Comparison of ENCODE assay signal across 8 cellular contexts in the genomic region with DNA sequence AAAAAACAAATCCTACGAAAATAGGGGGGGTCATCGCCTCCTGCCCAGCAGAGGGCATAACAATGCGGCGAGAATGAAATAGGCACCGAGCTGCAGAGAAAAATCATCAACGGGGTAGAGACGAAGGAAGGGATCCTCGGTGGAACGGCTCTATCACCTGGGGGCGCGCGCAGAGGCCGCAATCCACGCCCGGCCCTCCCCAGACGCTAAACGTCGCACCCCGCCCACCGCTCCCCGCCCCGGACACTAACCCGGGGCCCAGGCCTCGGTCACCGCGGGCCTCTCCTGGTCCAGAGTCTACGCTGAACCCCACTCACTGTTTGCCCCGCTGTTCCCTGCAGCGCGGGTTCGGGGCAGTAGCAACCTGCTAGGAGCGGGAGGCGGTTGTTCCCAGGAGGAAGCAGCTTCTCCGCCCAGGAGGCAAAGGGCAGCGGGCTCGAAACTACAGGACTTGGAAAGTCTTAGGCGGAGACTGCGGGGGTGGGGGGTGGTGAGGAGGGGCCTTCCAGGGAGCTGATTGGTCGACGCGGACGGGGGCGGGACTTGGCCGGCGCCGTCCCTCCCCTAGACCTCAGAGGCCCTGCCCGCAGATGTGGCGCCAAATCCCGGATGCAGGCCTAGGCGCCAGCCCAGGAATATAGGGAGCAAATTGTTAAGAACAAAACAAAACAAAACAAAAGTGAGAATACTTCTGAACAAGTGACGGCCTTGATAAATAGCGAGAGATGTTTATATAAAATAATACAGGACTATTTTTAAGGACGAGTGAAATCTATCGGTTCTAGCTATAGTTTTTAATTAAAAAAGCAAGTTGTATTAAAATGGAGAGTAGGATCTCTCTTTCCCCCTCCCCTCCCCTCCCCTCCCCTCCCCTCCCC. TPM values are rescaled to one million over a fixed set of nuclear protein-coding genes. Genes with fewer than 3 reads are reported as not detected.
DNase-seq lines count a peak whose midpoint lies in the region; ATAC-seq and TF ChIP-seq lines count a peak whose summit lies in the region.

A gene with protein sequence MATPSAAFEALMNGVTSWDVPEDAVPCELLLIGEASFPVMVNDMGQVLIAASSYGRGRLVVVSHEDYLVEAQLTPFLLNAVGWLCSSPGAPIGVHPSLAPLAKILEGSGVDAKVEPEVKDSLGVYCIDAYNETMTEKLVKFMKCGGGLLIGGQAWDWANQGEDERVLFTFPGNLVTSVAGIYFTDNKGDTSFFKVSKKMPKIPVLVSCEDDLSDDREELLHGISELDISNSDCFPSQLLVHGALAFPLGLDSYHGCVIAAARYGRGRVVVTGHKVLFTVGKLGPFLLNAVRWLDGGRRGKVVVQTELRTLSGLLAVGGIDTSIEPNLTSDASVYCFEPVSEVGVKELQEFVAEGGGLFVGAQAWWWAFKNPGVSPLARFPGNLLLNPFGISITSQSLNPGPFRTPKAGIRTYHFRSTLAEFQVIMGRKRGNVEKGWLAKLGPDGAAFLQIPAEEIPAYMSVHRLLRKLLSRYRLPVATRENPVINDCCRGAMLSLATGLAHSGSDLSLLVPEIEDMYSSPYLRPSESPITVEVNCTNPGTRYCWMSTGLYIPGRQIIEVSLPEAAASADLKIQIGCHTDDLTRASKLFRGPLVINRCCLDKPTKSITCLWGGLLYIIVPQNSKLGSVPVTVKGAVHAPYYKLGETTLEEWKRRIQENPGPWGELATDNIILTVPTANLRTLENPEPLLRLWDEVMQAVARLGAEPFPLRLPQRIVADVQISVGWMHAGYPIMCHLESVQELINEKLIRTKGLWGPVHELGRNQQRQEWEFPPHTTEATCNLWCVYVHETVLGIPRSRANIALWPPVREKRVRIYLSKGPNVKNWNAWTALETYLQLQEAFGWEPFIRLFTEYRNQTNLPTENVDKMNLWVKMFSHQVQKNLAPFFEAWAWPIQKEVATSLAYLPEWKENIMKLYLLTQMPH (minus strand): TSS at position 467 of the 878 bp plus-strand sequence. CDS start 25,568 bp downstream, outside the sequence.

- H3K9me3 ChIP-seq in BLaER1: no peaks in the 10 kb centered on the region
- H3K9me3 ChIP-seq in colonic mucosa: no peaks in the 10 kb centered on the region

- peaks cover 23% of the 10 kb centered on the region for H3K4me1 Mint-ChIP-seq in activated CD4-positive, alpha-beta T cell treated with anti-CD3 and anti-CD28 coated beads, Interleukin-2, amount 10 ng/mL, durations not matched to agents 24 days and 14 days

- no peaks in the 10 kb centered on the region for H3K36me3 Mint-ChIP-seq in activated CD4-positive, alpha-beta T cell treated with anti-CD3 and anti-CD28 coated beads, Interleukin-2, amount 10 ng/mL, durations not matched to agents 24 days and 14 days (ENCODE audit: low read depth)

- H3K36me3 ChIP-seq in BLaER1 (peaks cover 4% of the 10 kb centered on the region; the same call in 1 of the 2 replicates), colonic mucosa (no peaks in the 10 kb centered on the region)

- H3K4me3 ChIP-seq in BLaER1 (peak within 1 kb of the TSS; percentile 82), colonic mucosa (peak within 1 kb of the TSS; percentile 56)

- peak; percentile 15 for TF ChIP-seq CTCF in colonic mucosa (IDR thresholded peaks at IDR 0.05)

- DNase-seq in GM19238 (ENCODE audit: insufficient read length, low spot score) (peak; percentile 80), NCI-H510A treated with DMSO at 0.1 percent for 48 hours (lab: John Stamatoyannopoulos, UW) (peak; percentile 61), colonic mucosa (peak; percentile 98), left kidney (ENCODE audit: low read depth, low spot score) (peak; percentile 98)
- peak; percentile 95 for DNase-seq in activated CD4-positive, alpha-beta T cell treated with anti-CD3 and anti-CD28 coated beads, Interleukin-2, amount 10 ng/mL, durations not matched to agents 24 days and 14 days
- peak; percentile 93 to 94 for DNase-seq in stimulated activated CD4-positive, alpha-beta T cell treated with anti-CD3 and anti-CD28 coated beads, Interleukin-2, amount 100 ng/mL, for 24 hours

- H3K4me1 ChIP-seq in BLaER1 (peaks cover 14% of the 10 kb centered on the region), colonic mucosa (peaks cover 13% of the 10 kb centered on the region)

- H4K20me1 ChIP-seq in BLaER1: peaks cover 6% of the 10 kb centered on the region; the same call in 1 of the 2 replicates

- H3K27me3 Mint-ChIP-seq in activated CD4-positive, alpha-beta T cell treated with anti-CD3 and anti-CD28 coated beads, Interleukin-2, amount 10 ng/mL, durations not matched to agents 24 days and 14 days: no peaks in the 10 kb centered on the region

- no peaks in the 10 kb centered on the region for H3K9me3 Mint-ChIP-seq in activated CD4-positive, alpha-beta T cell treated with anti-CD3 and anti-CD28 coated beads, Interleukin-2, amount 10 ng/mL, durations not matched to agents 24 days and 14 days

- peak within 1 kb of the TSS; percentile 79 for H3K4me2 ChIP-seq in BLaER1

- intact Hi-C loops in activated CD4-positive, alpha-beta T cell treated with anti-CD3 and anti-CD28 coated beads, Interleukin-2, amount 10 ng/mL, durations not matched to agents 24 days and 14 days (cut with micrococcal nuclease): loop anchor here (1.0 to 10.0 kb wide), 4 partner anchors 27 to 1095 kb away; a partner anchor contains a TSS
- intact Hi-C loops in colonic mucosa (cut with DNase I): no loop called here

- H3K27ac ChIP-seq in BLaER1: peak within 1 kb of the TSS; percentile 84
- peak within 1 kb of the TSS; percentile 92 for H3K27ac ChIP-seq in colonic mucosa

- peak; percentile 91 for ATAC-seq in HG03442 (IDR thresholded peaks at IDR 0.05; ENCODE audit: unreplicated experiment)

- H3K9ac ChIP-seq in BLaER1 (peak within 1 kb of the TSS; percentile 84), colonic mucosa (ENCODE audit: low read depth in 2 of 2, low read length in 2 of 2) (peak within 1 kb of the TSS; percentile 82 to 99)

- H3K27me3 ChIP-seq in BLaER1 (no peaks in the 10 kb centered on the region), colonic mucosa (no peaks in the 10 kb centered on the region)

- H3K4me3 Mint-ChIP-seq in activated CD4-positive, alpha-beta T cell treated with anti-CD3 and anti-CD28 coated beads, Interleukin-2, amount 10 ng/mL, durations not matched to agents 24 days and 14 days: peak within 1 kb of the TSS; percentile 91

- peak within 1 kb of the TSS; percentile 89 for H3K27ac Mint-ChIP-seq in activated CD4-positive, alpha-beta T cell treated with anti-CD3 and anti-CD28 coated beads, Interleukin-2, amount 10 ng/mL, durations not matched to agents 24 days and 14 days

RNA-seq across cellular contexts. Expression of the gene that starts here (rescaled TPM):
- 12.6 and 13.5 TPM in 2 replicates for total RNA-seq in activated CD4-positive, alpha-beta T cell treated with anti-CD3 and anti-CD28 coated beads, Interleukin-2, amount 10 ng/mL, durations not matched to agents 24 days and 14 days
- 10 to 100 TPM; 39.5 to 44.9 TPM for total RNA-seq in colonic mucosa

Comparison
In these comparisons a context has a peak if more than half of its experiments do, and no peak if none do; other contexts are left out.
1. Peak in every context shown above with its lines: DNase-seq, ATAC-seq, H3K4me3 ChIP-seq and H3K27ac ChIP-seq.